Comparison of ENCODE assay signal across 29 cellular contexts in genomic region chr6:46215777-46216176, GRCh38. TPM values are rescaled to one million over a fixed set of nuclear protein-coding genes. Genes with fewer than 3 reads are reported as not detected.
"Had no signal": no experiment of that assay in that cellular context is flagged by ENCODE, and none has a peak within 500 bp of the region (broad histone marks: within the 10 kb centered on the region; RNA-seq: fewer than 3 reads in every experiment).

No MANE protein-coding gene starts in this region.

- H3K36me3 ChIP-seq: gastrocnemius medialis, heart left ventricle, neural progenitor cell, prostate gland, right atrium auricular region, sigmoid colon, tibial nerve, upper lobe of left lung, uterus had no signal

- H3K27ac ChIP-seq: epithelial cell of prostate, heart left ventricle, hepatocyte, neural progenitor cell, prostate gland, right atrium auricular region, sigmoid colon, upper lobe of left lung, uterus had no signal

- ATAC-seq: esophagus mucosa; gastrocnemius medialis; heart left ventricle; left lobe of liver; naive thymus-derived CD4-positive, alpha-beta T cell; stimulated activated effector memory CD8-positive, alpha-beta T cell treated with anti-CD3 and anti-CD28 coated beads, Interleukin-12 subunit alpha, Interleukin-12 subunit beta, amount 100 ng/mL, for 72 hours; stimulated activated naive CD8-positive, alpha-beta T cell treated with anti-CD3 and anti-CD28 coated beads, Interleukin-15, Interleukin-2, amounts not matched to agents 100 U/mL and 50 U/mL, for 24 hours had no signal

- H3K27me3 ChIP-seq: dorsolateral prefrontal cortex, gastrocnemius medialis, heart left ventricle, hepatocyte, neural progenitor cell, right atrium auricular region, sigmoid colon, testis, tibial nerve, upper lobe of left lung, uterus had no signal

- H2AFZ ChIP-seq: hepatocyte, neural progenitor cell had no signal

- H3K9me3 ChIP-seq: gastrocnemius medialis, heart left ventricle, prostate gland, right atrium auricular region, sigmoid colon, testis, tibial nerve, upper lobe of left lung, uterus had no signal

- H3K4me2 ChIP-seq: hepatocyte, neural progenitor cell had no signal

- H3K4me3 ChIP-seq: dorsolateral prefrontal cortex, gastrocnemius medialis, heart left ventricle, hepatocyte, neural progenitor cell, prostate gland, right atrium auricular region, sigmoid colon, testis, tibial nerve, upper lobe of left lung, uterus had no signal

- H3K9ac ChIP-seq: neural progenitor cell had no signal

- H3K4me1 ChIP-seq: neural progenitor cell, prostate gland, sigmoid colon, uterus had no signal

- DNase-seq: dorsolateral prefrontal cortex; effector CD8-positive, alpha-beta T cell; endodermal cell; foreskin fibroblast; gastrocnemius medialis; heart left ventricle; kidney; mammary epithelial cell; mesendoderm; midbrain; naive thymus-derived CD4-positive, alpha-beta T cell; sigmoid colon; stimulated activated CD4-positive, alpha-beta T cell treated with anti-CD3 and anti-CD28 coated beads, Interleukin-2, amount 100 ng/mL, for 24 hours; stimulated activated CD4-positive, alpha-beta T cell treated with anti-CD3 and anti-CD28 coated beads, Interleukin-4, amount 100 ng/mL, for 24 hours; stimulated activated naive CD8-positive, alpha-beta T cell treated with anti-CD3 and anti-CD28 coated beads, Interleukin-15, Interleukin-2, amounts not matched to agents 100 U/mL and 50 U/mL, for 24 hours; substantia nigra; testis; upper lobe of left lung; uterus had no signal

RNA-seq across cellular contexts. Expression of gene ENPP5, which starts 45.0 kb away (rescaled TPM):
- total RNA-seq: osteocyte had no signal
